ENCODE assay signal across 24 cellular contexts in genomic region chr6:79330723-79331122, GRCh38.
"Had no signal": no experiment of that assay in that cellular context is flagged by ENCODE, and none has a peak within 500 bp of the region (broad histone marks: within the 10 kb centered on the region; RNA-seq: fewer than 3 reads in every experiment).

No MANE protein-coding gene starts in this region.

- H3K4me3 ChIP-seq: body of pancreas, left lung, lung, prostate gland, right atrium auricular region, tibial artery had no signal

- H3K27ac ChIP-seq: body of pancreas, left lung, prostate gland, right atrium auricular region, tibial artery, WERI-Rb-1 had no signal

- ATAC-seq: activated CD8-positive, alpha-beta T cell treated with anti-CD3 and anti-CD28 coated beads, Interleukin-2, amount 10 ng/mL, durations not matched to agents 7 days and 5 days; body of pancreas; left lung; naive thymus-derived CD4-positive, alpha-beta T cell had no signal

- H3K9me3 ChIP-seq: body of pancreas, prostate gland had no signal

- H3K27me3 Mint-ChIP-seq: activated naive CD8-positive, alpha-beta T cell treated with anti-CD3 and anti-CD28 coated beads, Interleukin-2, amount 10 ng/mL, durations not matched to agents 7 days and 5 days; dendritic cell treated with granulocyte-macrophage colony-stimulating factor and Interleukin-4, amounts not matched to agents 40 ng/mL and 50 ng/mL, for 4 days had no signal

- H3K27me3 ChIP-seq: body of pancreas, left lung, right atrium auricular region, tibial artery had no signal

- DNase-seq: activated CD4-positive, alpha-beta T cell treated with anti-CD3 and anti-CD28 coated beads for 1 hour; activated CD4-positive, alpha-beta T cell treated with anti-CD3 and anti-CD28 coated beads, Interleukin-2, amount 50 U/mL, for 1 hour; activated CD8-positive, alpha-beta T cell treated with anti-CD3 and anti-CD28 coated beads, Interleukin-2, amount 10 ng/mL, durations not matched to agents 7 days and 5 days; activated naive CD4-positive, alpha-beta T cell treated with Interleukin-2 at 50 U/mL for 16 hours; activated naive CD8-positive, alpha-beta T cell treated with anti-CD3 and anti-CD28 coated beads, Interleukin-2, amount 10 ng/mL, durations not matched to agents 7 days and 5 days; amygdala; body of pancreas; effector CD4-positive, alpha-beta T cell; erythroblast; foreskin fibroblast; kidney; left lung; naive thymus-derived CD4-positive, alpha-beta T cell; stimulated activated CD4-positive, alpha-beta T cell treated with anti-CD3 and anti-CD28 coated beads, Interleukin-4, amount 100 ng/mL, for 24 hours; stimulated activated naive CD4-positive, alpha-beta T cell treated with Interleukin-2 at 50 U/mL for 16 hours; tibial artery; WERI-Rb-1 had no signal

- H3K36me3 Mint-ChIP-seq: activated naive CD8-positive, alpha-beta T cell treated with anti-CD3 and anti-CD28 coated beads, Interleukin-2, amount 10 ng/mL, durations not matched to agents 7 days and 5 days; naive thymus-derived CD4-positive, alpha-beta T cell had no signal

- H3K4me3 Mint-ChIP-seq: activated CD8-positive, alpha-beta T cell treated with anti-CD3 and anti-CD28 coated beads, Interleukin-2, amount 10 ng/mL, durations not matched to agents 7 days and 5 days; activated naive CD8-positive, alpha-beta T cell treated with anti-CD3 and anti-CD28 coated beads, Interleukin-2, amount 10 ng/mL, durations not matched to agents 7 days and 5 days; dendritic cell treated with granulocyte-macrophage colony-stimulating factor and Interleukin-4, amounts not matched to agents 40 ng/mL and 50 ng/mL, for 4 days; naive thymus-derived CD4-positive, alpha-beta T cell; T-helper 2 cell treated with Interferon-gamma antibody and Interleukin-4, amounts not matched to agents 5 μg/mL and 100 μg/mL, for 36 hours had no signal

- H3K36me3 ChIP-seq: left lung, prostate gland, right atrium auricular region, tibial artery, WERI-Rb-1 had no signal

- H3K27ac Mint-ChIP-seq: activated CD8-positive, alpha-beta T cell treated with anti-CD3 and anti-CD28 coated beads, Interleukin-2, amount 10 ng/mL, durations not matched to agents 7 days and 5 days; activated naive CD8-positive, alpha-beta T cell treated with anti-CD3 and anti-CD28 coated beads, Interleukin-2, amount 10 ng/mL, durations not matched to agents 7 days and 5 days; dendritic cell treated with granulocyte-macrophage colony-stimulating factor and Interleukin-4, amounts not matched to agents 40 ng/mL and 50 ng/mL, for 4 days; naive thymus-derived CD4-positive, alpha-beta T cell; T-helper 2 cell treated with Interferon-gamma antibody and Interleukin-4, amounts not matched to agents 5 μg/mL and 100 μg/mL, for 36 hours had no signal

- H3K4me1 ChIP-seq: body of pancreas, prostate gland, right atrium auricular region, tibial artery had no signal

- FAIRE-seq: endometrium, kidney, TTC549 had no signal
